Comparison of ENCODE assay signal across 8 cellular contexts in genomic region chr19:17755977-17756670, GRCh38. TPM values are rescaled to one million over a fixed set of nuclear protein-coding genes. Genes with fewer than 3 reads are reported as not detected.
DNase-seq lines count a peak whose midpoint lies in the region; ATAC-seq and TF ChIP-seq lines count a peak whose summit lies in the region.

No MANE protein-coding gene starts in this region.

- H3K4me3 Mint-ChIP-seq in CD8-positive, alpha-beta memory T cell, result no peak overlapping the region
- no peak overlapping the region for H3K4me3 Mint-ChIP-seq in GM23338

- H3K36me3 ChIP-seq in CD8-positive, alpha-beta memory T cell (ENCODE audit: insufficient read depth, low read length), result no peaks in the 10 kb centered on the region
- H3K36me3 ChIP-seq in GM23338 (ENCODE audit: insufficient read depth), result no peaks in the 10 kb centered on the region
- no peaks in the 10 kb centered on the region for H3K36me3 ChIP-seq in PC-3 (ENCODE audit: low read depth, low read length)

- H3K4me2 ChIP-seq in GM23338, result no peak overlapping the region
- no peak overlapping the region for H3K4me2 ChIP-seq in PC-3 (ENCODE audit: low read length)

- H3K27me3 ChIP-seq in CD8-positive, alpha-beta memory T cell (ENCODE audit: insufficient read depth, low read length, poor library complexity, severe bottlenecking), result no peaks in the 10 kb centered on the region
- no peaks in the 10 kb centered on the region for H3K27me3 ChIP-seq in GM23338 (ENCODE audit: insufficient read depth)
- no peaks in the 10 kb centered on the region for H3K27me3 ChIP-seq in PC-3 (ENCODE audit: low read length)

- no peaks in the 10 kb centered on the region for H3K9me2 ChIP-seq in GM23338 (ENCODE audit: insufficient read depth)
- H3K9me2 ChIP-seq in PC-3 (replicated peaks; ENCODE audit: low read length), result no peaks in the 10 kb centered on the region

- peak in 4 of 5 donors; percentile 16 to 73 (median 26) for DNase-seq in CD8-positive, alpha-beta memory T cell
- peak; percentile 87 for DNase-seq in GM23338 (ENCODE audit: low spot score)
- peak; percentile 22 for DNase-seq in PC-3
- DNase-seq in dermis blood vessel endothelial cell, result peak; percentile 40
- DNase-seq in retina, result peak; percentile 94
- DNase-seq in cerebellar nuclear complex (lab: John Stamatoyannopoulos, UW), result no peak
- no peak for DNase-seq in CD1c-positive myeloid dendritic cell (ENCODE audit: extremely low spot score)
- no peak for DNase-seq in cardiac septum (ENCODE audit: low spot score)

- no TSS peak for BruUV-seq in PC-3 (replicated peaks; lab: Mats Ljungman, UMichigan)

- peaks cover 32% of the 10 kb centered on the region for H3K4me1 ChIP-seq in CD8-positive, alpha-beta memory T cell (ENCODE audit: insufficient read depth, low read length)
- no peaks in the 10 kb centered on the region; the same call in 1 of the 2 replicates for H3K4me1 ChIP-seq in GM23338 (ENCODE audit: insufficient read depth)
- H3K4me1 ChIP-seq in PC-3 (ENCODE audit: insufficient read depth, low read length), result peaks cover 3% of the 10 kb centered on the region; the same call in 1 of the 2 replicates

- H3F3A ChIP-seq in GM23338 (replicated peaks; ENCODE audit: low read depth) (0 out of 2 replicates have a peak, but pooled peaks cover 2% of the 10 kb centered on the region), PC-3 (ENCODE audit: low read length, unreplicated experiment) (no peaks in the 10 kb centered on the region)

- no peaks in the 10 kb centered on the region for H3K79me2 ChIP-seq in GM23338 (replicated peaks; ENCODE audit: insufficient read depth)
- H3K79me2 ChIP-seq in PC-3 (ENCODE audit: low read length), result no peaks in the 10 kb centered on the region

- no peaks in the 10 kb centered on the region for H4K20me1 ChIP-seq in GM23338 (replicated peaks; ENCODE audit: insufficient read depth)
- no peaks in the 10 kb centered on the region for H4K20me1 ChIP-seq in PC-3 (ENCODE audit: low read length)

- peak overlapping the region in 5 of 8 donors; percentile 29 to 77 (median 68) for H3K27ac Mint-ChIP-seq in CD8-positive, alpha-beta memory T cell
- no peak overlapping the region for H3K27ac Mint-ChIP-seq in GM23338

- H3K9me3 Mint-ChIP-seq in CD8-positive, alpha-beta memory T cell, result no peaks in the 10 kb centered on the region
- H3K9me3 Mint-ChIP-seq in GM23338, result no peaks in the 10 kb centered on the region

- peaks cover 0 to 1% of the 10 kb centered on the region in 2 donors for H3K27me3 Mint-ChIP-seq in CD8-positive, alpha-beta memory T cell
- peaks cover 4% of the 10 kb centered on the region for H3K27me3 Mint-ChIP-seq in GM23338 (ENCODE audit: insufficient read depth, low read depth, poor library complexity)

- H3K9ac ChIP-seq in PC-3 (ENCODE audit: low read length), result no peak overlapping the region

- TF ChIP-seq CTCF in GM23338 (conservative IDR thresholded peaks at IDR 0.05; ENCODE audit: low read depth in 2 of 2) (no peak), PC-3 (conservative IDR thresholded peaks at IDR 0.05; ENCODE audit: low read depth, low read length) (no peak)

- ATAC-seq in GM23338 (peak; percentile 91), PC-3 (no peak)

- peaks cover 6 to 67% (median 17%) of the 10 kb centered on the region in 3 donors for H3K36me3 Mint-ChIP-seq in CD8-positive, alpha-beta memory T cell
- H3K36me3 Mint-ChIP-seq in GM23338 (ENCODE audit: low read depth), result peaks cover 4% of the 10 kb centered on the region; the same call in 1 of the 3 replicates

- POLR2A ChIA-PET in CD8-positive, alpha-beta memory T cell (lab: Charles Lee), result interaction anchor here (0.5 kb wide), 1 partner anchor 242 kb away, joined by 6 read pairs; no protein-coding TSS in a partner anchor
- POLR2A ChIA-PET in PC-3 (lab: Charles Lee; ENCODE audit: unreplicated experiment), result no interaction called here

- CTCF ChIA-PET in CD8-positive, alpha-beta memory T cell (lab: Charles Lee), result no interaction called here
- CTCF ChIA-PET in PC-3 (lab: Charles Lee), result no interaction called here

- H3K27ac ChIP-seq in CD8-positive, alpha-beta memory T cell (ENCODE audit: low read depth, low read length), result no peak overlapping the region
- H3K27ac ChIP-seq in GM23338 (ENCODE audit: low read depth) (no peak overlapping the region), PC-3 (ENCODE audit: low read length) (no peak overlapping the region)

- peaks cover 23 to 48% (median 32%) of the 10 kb centered on the region in 3 donors for H3K4me1 Mint-ChIP-seq in CD8-positive, alpha-beta memory T cell
- H3K4me1 Mint-ChIP-seq in GM23338, result peaks cover 15% of the 10 kb centered on the region

- no peak overlapping the region for H3K4me3 ChIP-seq in CD8-positive, alpha-beta memory T cell (ENCODE audit: low read length)
- H3K4me3 ChIP-seq in GM23338, result no peak overlapping the region
- no peak overlapping the region for H3K4me3 ChIP-seq in PC-3 (ENCODE audit: low read length)

- H3K9me3 ChIP-seq in CD8-positive, alpha-beta memory T cell (ENCODE audit: low read length), result no peaks in the 10 kb centered on the region
- no peaks in the 10 kb centered on the region for H3K9me3 ChIP-seq in PC-3 (ENCODE audit: low read length)

- intact Hi-C loops in PC-3 (cut with micrococcal nuclease) (no loop called here), cardiac septum (cut with DNase I) (no loop called here)

- no peak overlapping the region for H2AFZ ChIP-seq in GM23338
- H2AFZ ChIP-seq in PC-3 (ENCODE audit: low read length), result no peak overlapping the region

TF ChIP-seq in GM23338, 12 proteins besides CTCF, POLR2A, EP300 and RAD21:
- TF ChIP-seq ZNF331 (CRISPR knock-in tag; IDR thresholded peaks at IDR 0.05; ENCODE audit: low read depth) (no peak), STAT1 (IDR thresholded peaks at IDR 0.05; ENCODE audit: unreplicated experiment) (no peak), EZH2 (IDR thresholded peaks at IDR 0.05; ENCODE audit: low read depth, unreplicated experiment) (no peak), ETS1 (IDR thresholded peaks at IDR 0.05) (no peak), REST (IDR thresholded peaks at IDR 0.05; ENCODE audit: unreplicated experiment) (no peak)

RNA-seq across cellular contexts. Expression of gene FCHO1, which starts 4.8 kb away (rescaled TPM):
- 10 to 100 TPM; 37.7 to 38.7 TPM for total RNA-seq in CD8-positive, alpha-beta memory T cell
- 23.0 TPM for polyA plus RNA-seq in CD8-positive, alpha-beta memory T cell
- 22.4 and 42.3 TPM in 2 replicates for total RNA-seq in GM23338 (2014; rRNA removed; shearing (Covaris generic))
- polyA plus RNA-seq in GM23338 (2016; fragmentation: Nextera tagmentation; extraction: Ambion mirVana), result 14.9 and 18.5 TPM in 2 replicates
- 21.0 and 29.5 TPM in 2 replicates for total RNA-seq in PC-3 (2014; rRNA removed)
- total RNA-seq in dermis blood vessel endothelial cell, result 0.51 and 0.56 TPM in 2 replicates
- total RNA-seq in cardiac septum, result 1.0 TPM

RNA-seq across cellular contexts. Expression of gene MAP1S, which starts 36.8 kb away (rescaled TPM):
- 10 to 100 TPM; 66.1 to 72.3 TPM for total RNA-seq in CD8-positive, alpha-beta memory T cell
- polyA plus RNA-seq in CD8-positive, alpha-beta memory T cell, result 43.0 TPM
- 67.6 and 102 TPM in 2 replicates for total RNA-seq in GM23338 (2014; rRNA removed; shearing (Covaris generic))
- polyA plus RNA-seq in GM23338 (2016; fragmentation: Nextera tagmentation; extraction: Ambion mirVana), result 104 and 118 TPM in 2 replicates
- total RNA-seq in PC-3 (2014; rRNA removed), result 25.4 and 30.2 TPM in 2 replicates
- 47.8 and 81.4 TPM in 2 replicates for total RNA-seq in dermis blood vessel endothelial cell
- total RNA-seq in cardiac septum, result 27.5 TPM

RNA-seq across cellular contexts. Expression of gene B3GNT3, which starts 38.8 kb away (rescaled TPM):
- not detected for total RNA-seq in CD8-positive, alpha-beta memory T cell
- not detected for polyA plus RNA-seq in CD8-positive, alpha-beta memory T cell
- 1.0 and 1.9 TPM in 2 replicates for total RNA-seq in GM23338 (2014; rRNA removed; shearing (Covaris generic))
- 0.90 and 0.99 TPM in 2 replicates for polyA plus RNA-seq in GM23338 (2016; fragmentation: Nextera tagmentation; extraction: Ambion mirVana)
- total RNA-seq in PC-3 (2014; rRNA removed), result 39.5 and 41.7 TPM in 2 replicates
- total RNA-seq in dermis blood vessel endothelial cell, result 0.42 TPM in 1 of 2 replicates, not detected in the other
- not detected for total RNA-seq in cardiac septum

Comparison
In these comparisons a context has a peak if more than half of its experiments do, and no peak if none do; other contexts are left out.
1. DNase-seq: peak in CD8-positive, alpha-beta memory T cell (4 of 5), GM23338 (single experiment), PC-3 (single experiment), dermis blood vessel endothelial cell (single experiment) and retina (single experiment); none in cerebellar nuclear complex (0 of 2), CD1c-positive myeloid dendritic cell (single experiment) and cardiac septum (single experiment).
2. RNA of gene FCHO1, which starts 4.8 kb away (total RNA-seq): 22.4 to 42.3 TPM in GM23338, 37.7 to 38.7 TPM in CD8-positive, alpha-beta memory T cell and 21.0 to 29.5 TPM in PC-3; 1.0 TPM in cardiac septum (single experiment) and 0.51 to 0.56 TPM in dermis blood vessel endothelial cell; every median in the first group is over 10 times any median in the second.
3. RNA of gene B3GNT3, which starts 38.8 kb away (total RNA-seq): 39.5 to 41.7 TPM in PC-3; 1.0 to 1.9 TPM in GM23338, not detected in CD8-positive, alpha-beta memory T cell, 0.42 TPM in dermis blood vessel endothelial cell and not detected in cardiac septum (single experiment); every median in the first group is over 10 times any median in the second.